ENCODE assay signal across 10 cellular contexts in genomic region chr11:7672276-7672959, GRCh38. TPM values are rescaled to one million over a fixed set of nuclear protein-coding genes. Genes with fewer than 3 reads are reported as not detected.
DNase-seq lines count a peak whose midpoint lies in the region; ATAC-seq and TF ChIP-seq lines count a peak whose summit lies in the region.
"Had no signal": no experiment of that assay in that cellular context is flagged by ENCODE, and none has a peak within 500 bp of the region (broad histone marks: within the 10 kb centered on the region; RNA-seq: fewer than 3 reads in every experiment).

No MANE protein-coding gene starts in this region.

- H3K36me3 ChIP-seq in stomach (peaks cover 0 to 12% (median 6%) of the 10 kb centered on the region in 4 donors), WERI-Rb-1 (no peaks in the 10 kb centered on the region)
- H3K36me3 ChIP-seq: adrenal gland had no signal

- TF ChIP-seq EP300 in stomach (IDR thresholded peaks at IDR 0.05), result no peak

- H3K27ac ChIP-seq in stomach, result peak overlapping the region in 3 of 5 donors; percentile 1 to 82 (median 76)
- no peak overlapping the region for H3K27ac ChIP-seq in WERI-Rb-1
- H3K27ac ChIP-seq: KMS-11 had no signal

- WGBS in stomach, 5 donors, result 66 to 80% (median 73%) methylated on average over 6 to 16 of the region's 16 CpGs

- ATAC-seq in GM19395 (IDR thresholded peaks at IDR 0.05; ENCODE audit: unreplicated experiment), result peak; percentile 8
- ATAC-seq in HG03460 (IDR thresholded peaks at IDR 0.05; ENCODE audit: unreplicated experiment), result peak; percentile 6
- ATAC-seq in HG03139 (IDR thresholded peaks at IDR 0.05; ENCODE audit: unreplicated experiment), result no peak

- TF ChIP-seq CTCF in foreskin fibroblast (IDR thresholded peaks at IDR 0.05; ENCODE audit: low read depth, low read length) (no peak), stomach (IDR thresholded peaks at IDR 0.05) (no peak), WERI-Rb-1 (IDR thresholded peaks at IDR 0.05; ENCODE audit: low read depth, low read length) (no peak)

- H3K4me3 ChIP-seq in foreskin fibroblast (ENCODE audit: low read depth in 1 of 2, low read length in 2 of 2) (peak overlapping the region; percentile 60 to 65), stomach (no peak overlapping the region), WERI-Rb-1 (ENCODE audit: low read depth, low read length) (no peak overlapping the region)

- H3K27me3 ChIP-seq in stomach (peaks cover 0 to 25% (median 0%) of the 10 kb centered on the region in 3 donors), WERI-Rb-1 (ENCODE audit: insufficient read depth, low read depth, severe bottlenecking) (peaks cover 41% of the 10 kb centered on the region)
- H3K27me3 ChIP-seq: adrenal gland had no signal

- no peak for TF ChIP-seq POLR2A in stomach (IDR thresholded peaks at IDR 0.05)

- DNase-seq in foreskin fibroblast, result peak in 1 of 2 donors; percentile 13
- no peak for DNase-seq in stomach
- no peak for DNase-seq in WERI-Rb-1
- DNase-seq in DMS53 treated with DMSO at 0.1 percent for 48 hours (lab: John Stamatoyannopoulos, UW; ENCODE audit: unreplicated experiment), result no peak
- DNase-seq: SHP77 treated with DMSO at 0.1 percent for 48 hours had no signal

- H3K9me3 ChIP-seq in stomach (no peaks in the 10 kb centered on the region), WERI-Rb-1 (ENCODE audit: severe bottlenecking) (no peaks in the 10 kb centered on the region)
- H3K9me3 ChIP-seq: adrenal gland had no signal

- H3K4me1 ChIP-seq in stomach, result peaks cover 25 to 37% (median 29%) of the 10 kb centered on the region in 4 donors

- intact Hi-C loops in stomach (cut with DNase I; ENCODE audit: low total_unique reads), result no loop called here

RNA-seq across cellular contexts. Expression of gene CYB5R2, which starts 0.9 kb away (rescaled TPM):
- total RNA-seq in stomach, result 10 to 100 TPM in 2 of 5 donors, 1 to 10 TPM in 2, not detected in 1; 4.1 to 18.3 (median 11.0) TPM
- 10 to 100 TPM; 10.1 to 15.6 (median 10.3) TPM for polyA plus RNA-seq in stomach

RNA-seq across cellular contexts. Expression of gene OVCH2, which starts 33.9 kb away (rescaled TPM):
- 1 to 10 TPM in 1 of 5 donors, under 1 TPM in 1, not detected in 3; 0.73 to 1.8 TPM for total RNA-seq in stomach
- under 1 TPM in 1 of 3 donors, not detected in 2; 0.10 TPM for polyA plus RNA-seq in stomach
- total RNA-seq: adrenal gland had no signal
- polyA plus RNA-seq: adrenal gland had no signal

Comparison
In these comparisons a context has a peak if more than half of its experiments do, and no peak if none do; other contexts are left out.
1. H3K4me3 ChIP-seq: peak in foreskin fibroblast (2 of 2); none in stomach (0 of 4) and WERI-Rb-1 (single experiment).